In genomic region chr4:163622351-163623051, GRCh38 we compare ENCODE assay signal across 21 cellular contexts.
DNase-seq lines count a peak whose midpoint lies in the region; ATAC-seq and TF ChIP-seq lines count a peak whose summit lies in the region.
"Had no signal": no experiment of that assay in that cellular context is flagged by ENCODE, and none has a peak within 500 bp of the region (broad histone marks: within the 10 kb centered on the region; RNA-seq: fewer than 3 reads in every experiment).

No MANE protein-coding gene starts in this region.

- peak overlapping the region in 1 of 12 donors; percentile 87 for H3K27ac ChIP-seq in heart left ventricle
- peak overlapping the region; percentile 64 for H3K27ac ChIP-seq in lower lobe of right lung
- peak overlapping the region; percentile 24 for H3K27ac ChIP-seq in substantia nigra (ENCODE audit: low read depth, low read length, poor library complexity, severe bottlenecking)
- H3K27ac ChIP-seq: C4-2B, SK-N-MC had no signal

- no TSS peak for BruUV-seq in Caco-2 (replicated peaks; lab: Mats Ljungman, UMichigan)

- no peaks in the 10 kb centered on the region for H3K36me3 ChIP-seq in heart left ventricle
- no peaks in the 10 kb centered on the region for H3K36me3 ChIP-seq in lower lobe of right lung
- no peaks in the 10 kb centered on the region for H3K36me3 ChIP-seq in Caco-2 (ENCODE audit: control insufficient read depth, insufficient read depth, low read length)

- H3K9me3 ChIP-seq in heart left ventricle: no peaks in the 10 kb centered on the region
- no peaks in the 10 kb centered on the region for H3K9me3 ChIP-seq in lower lobe of right lung
- no peaks in the 10 kb centered on the region for H3K9me3 ChIP-seq in Caco-2

- H3K4me3 ChIP-seq in heart left ventricle: no peak overlapping the region
- no peak overlapping the region for H3K4me3 ChIP-seq in lower lobe of right lung
- no peak overlapping the region for H3K4me3 ChIP-seq in Caco-2 (ENCODE audit: low read depth, low read length)
- H3K4me3 ChIP-seq: SK-N-MC had no signal

- CTCF ChIA-PET in Caco-2 (lab: Charles Lee): no interaction called here

- H3K27me3 ChIP-seq in heart left ventricle (no peaks in the 10 kb centered on the region), lower lobe of right lung (ENCODE audit: low read depth) (no peaks in the 10 kb centered on the region), Caco-2 (replicated peaks; ENCODE audit: control insufficient read depth, insufficient read depth, low read length) (no peaks in the 10 kb centered on the region)

- H3K4me1 Mint-ChIP-seq in dendritic cell treated with granulocyte-macrophage colony-stimulating factor and Interleukin-4, amounts not matched to agents 40 ng/mL and 50 ng/mL, for 4 days (ENCODE audit: low read depth): peaks cover 48% of the 10 kb centered on the region
- no peaks in the 10 kb centered on the region for H3K4me1 Mint-ChIP-seq in Caco-2 (ENCODE audit: low read depth, unreplicated experiment)

- peaks cover 9% of the 10 kb centered on the region for H3K9me3 Mint-ChIP-seq in dendritic cell treated with granulocyte-macrophage colony-stimulating factor and Interleukin-4, amounts not matched to agents 40 ng/mL and 50 ng/mL, for 4 days
- H3K9me3 Mint-ChIP-seq in Caco-2 (ENCODE audit: unreplicated experiment): no peaks in the 10 kb centered on the region

- H3K4me1 ChIP-seq in heart left ventricle (peaks cover 0 to 18% (median 0%) of the 10 kb centered on the region in 12 donors), lower lobe of right lung (no peaks in the 10 kb centered on the region), Caco-2 (no peaks in the 10 kb centered on the region)

- intact Hi-C loops in heart left ventricle (cut with DNase I): no loop called here
- intact Hi-C loops in Right ventricle myocardium inferior (cut with DNase I): no loop called here
- intact Hi-C loops in dendritic cell treated with granulocyte-macrophage colony-stimulating factor and Interleukin-4, amounts not matched to agents 40 ng/mL and 50 ng/mL, for 4 days (cut with micrococcal nuclease): no loop called here
- intact Hi-C loops in lower lobe of right lung (cut with DNase I): no loop called here
- intact Hi-C loops in Caco-2 (cut with micrococcal nuclease; ENCODE audit: unreplicated experiment): loop anchor here (5.0 kb wide), 1 partner anchor 40 kb away; no protein-coding TSS in a partner anchor

- ATAC-seq in heart left ventricle: peak in 3 of 4 donors; percentile 20 to 37 (median 36)
- no peak for ATAC-seq in Right ventricle myocardium inferior
- ATAC-seq in lower lobe of right lung: peak; percentile 57 to 74
- no peak for ATAC-seq in GM21717 (IDR thresholded peaks at IDR 0.05; ENCODE audit: unreplicated experiment)

- DNase-seq in heart left ventricle (no peak), Right ventricle myocardium inferior (ENCODE audit: missing footprints) (no peak), lower lobe of right lung (no peak), substantia nigra (lab: John Stamatoyannopoulos, UW) (no peak), GM19238 (ENCODE audit: insufficient read length, low spot score) (no peak), Caco-2 (no peak)
- DNase-seq: 8988T, AML-193, EL, GF-D8, Kasumi-1, NCI-H1694, NCI-H2081 treated with DMSO at 0.1 percent for 48 hours, NCI-H2171 treated with DMSO at 0.1 percent for 48 hours, NCI-H524 treated with DMSO at 0.1 percent for 48 hours, NCI-H82, SHP77 had no signal

- H3K36me3 Mint-ChIP-seq in dendritic cell treated with granulocyte-macrophage colony-stimulating factor and Interleukin-4, amounts not matched to agents 40 ng/mL and 50 ng/mL, for 4 days (ENCODE audit: low read depth): no peaks in the 10 kb centered on the region
- no peaks in the 10 kb centered on the region for H3K36me3 Mint-ChIP-seq in Caco-2 (ENCODE audit: insufficient read depth, unreplicated experiment)

- no peaks in the 10 kb centered on the region for H3K27me3 Mint-ChIP-seq in dendritic cell treated with granulocyte-macrophage colony-stimulating factor and Interleukin-4, amounts not matched to agents 40 ng/mL and 50 ng/mL, for 4 days
- H3K27me3 Mint-ChIP-seq in Caco-2 (ENCODE audit: insufficient read depth, unreplicated experiment): peaks cover 8% of the 10 kb centered on the region

- POLR2A ChIA-PET in Caco-2 (lab: Charles Lee): no interaction called here

- peak overlapping the region; percentile 91 for H3K27ac Mint-ChIP-seq in dendritic cell treated with granulocyte-macrophage colony-stimulating factor and Interleukin-4, amounts not matched to agents 40 ng/mL and 50 ng/mL, for 4 days
- H3K27ac Mint-ChIP-seq in Caco-2 (ENCODE audit: unreplicated experiment): no peak overlapping the region

- TF ChIP-seq POLR2A in heart left ventricle (IDR thresholded peaks at IDR 0.05): no peak

- WGBS in heart left ventricle, 4 donors: 72 to 79% (median 74%) methylated on average over 5 of the region's 5 CpGs

- no peak for TF ChIP-seq CTCF in heart left ventricle (IDR thresholded peaks at IDR 0.05)
- no peak for TF ChIP-seq CTCF in lower lobe of right lung (IDR thresholded peaks at IDR 0.05)
- no peak for TF ChIP-seq CTCF in Caco-2 (IDR thresholded peaks at IDR 0.05; ENCODE audit: insufficient read depth in 1 of 2, low read depth in 1 of 2, low read length in 1 of 2, severe bottlenecking in 1 of 2, unreplicated experiment in 1 of 2)

- peak overlapping the region; percentile 37 for H3K4me3 Mint-ChIP-seq in dendritic cell treated with granulocyte-macrophage colony-stimulating factor and Interleukin-4, amounts not matched to agents 40 ng/mL and 50 ng/mL, for 4 days
- no peak overlapping the region for H3K4me3 Mint-ChIP-seq in Caco-2 (ENCODE audit: unreplicated experiment)

Comparison
In these comparisons a context has a peak if more than half of its experiments do, and no peak if none do; other contexts are left out.
1. ATAC-seq: peak in heart left ventricle (3 of 4) and lower lobe of right lung (2 of 2); none in Right ventricle myocardium inferior (single experiment) and GM21717 (single experiment).